In the genomic region with DNA sequence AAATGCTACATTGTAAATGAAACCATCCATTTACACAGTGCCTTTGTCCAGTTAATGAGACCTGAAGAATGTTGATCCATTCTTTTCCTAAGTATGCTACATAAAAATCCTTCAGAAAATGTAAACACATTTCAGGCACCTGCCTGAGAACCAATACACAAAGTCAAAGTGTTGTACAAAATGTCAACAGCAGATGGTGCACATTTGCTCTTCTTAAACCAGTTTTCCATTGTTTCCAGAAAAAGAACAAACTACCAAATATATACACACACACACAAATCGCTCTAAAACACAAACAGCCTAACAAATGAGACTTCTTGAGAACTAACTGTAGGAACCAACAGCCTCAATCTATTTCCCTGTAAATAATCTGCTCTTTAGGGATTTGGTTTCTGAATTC, we compare ENCODE assay signal across 8 cellular contexts.
DNase-seq lines count a peak whose midpoint lies in the region; ATAC-seq, FAIRE-seq and TF ChIP-seq lines count a peak whose summit lies in the region.
"Not testable (repeated sequence)": the region's sequence is repeated elsewhere in the genome, so short reads cannot be mapped to it uniquely, and the experiment has no call there.

No MANE protein-coding gene starts in this region.

- not testable (repeated sequence) for H3K4me3 ChIP-seq in astrocyte (ENCODE audit: insufficient read depth, low read depth, low read length); esophagus muscularis mucosa; neural progenitor cell; upper lobe of right lung

- H3F3A ChIP-seq in neural progenitor cell (ENCODE audit: low read depth) = not testable (repeated sequence)

- H3K79me2 ChIP-seq in astrocyte (ENCODE audit: insufficient read depth, low read length); neural progenitor cell (ENCODE audit: low read depth): not testable (repeated sequence)

- not testable (repeated sequence) for H3K4me2 ChIP-seq in astrocyte (ENCODE audit: low read length); neural progenitor cell

- H2AFZ ChIP-seq in astrocyte (ENCODE audit: low read depth, low read length); neural progenitor cell (replicated peaks): not testable (repeated sequence)

- FAIRE-seq in astrocyte (lab: Jason Lieb, UNC) = peak; percentile 47

- not testable (repeated sequence) for H3K36me3 Mint-ChIP-seq in astrocyte (ENCODE audit: low read depth, unreplicated experiment); neural progenitor cell

- not testable (repeated sequence) for H3K27ac Mint-ChIP-seq in astrocyte (ENCODE audit: unreplicated experiment); neural progenitor cell

- not testable (repeated sequence) for H3K36me3 ChIP-seq in astrocyte (ENCODE audit: insufficient read depth, low read length); esophagus muscularis mucosa; neural progenitor cell; upper lobe of right lung

- H3K9me3 Mint-ChIP-seq in astrocyte (ENCODE audit: unreplicated experiment); neural progenitor cell: not testable (repeated sequence)

- not testable (repeated sequence) for ATAC-seq in upper lobe of right lung

- WGBS in esophagus muscularis mucosa = 57% methylated on average over 1 of the region's 1 CpG

- not testable (repeated sequence) for H3K27me3 Mint-ChIP-seq in astrocyte (ENCODE audit: low read depth, unreplicated experiment); neural progenitor cell (ENCODE audit: insufficient read depth, low read depth)

- intact Hi-C loops in esophagus muscularis mucosa (cut with DNase I); upper lobe of right lung (cut with DNase I): not testable (repeated sequence)

- not testable (repeated sequence) for H3K27me3 ChIP-seq in astrocyte (ENCODE audit: insufficient read depth, low read length); esophagus muscularis mucosa; neural progenitor cell; upper lobe of right lung

- not testable (repeated sequence) for H3K27ac ChIP-seq in astrocyte (ENCODE audit: low read depth, low read length); esophagus muscularis mucosa (replicated peaks in 1 of 4); neural progenitor cell; upper lobe of right lung

- TF ChIP-seq EP300 in esophagus muscularis mucosa (IDR thresholded peaks at IDR 0.05) = not testable (repeated sequence)

- not testable (repeated sequence) for H3K4me1 Mint-ChIP-seq in astrocyte (ENCODE audit: low read depth, unreplicated experiment); neural progenitor cell

- DNase-seq in D341Med (ENCODE audit: low spot score) (peak; percentile 3), HPDE6-E6E7 (ENCODE audit: extremely low spot score) (peak; percentile 1), NCI-H748 treated with DMSO at 0.1 percent for 48 hours (lab: John Stamatoyannopoulos, UW) (peak; percentile 10), iris pigment epithelial cell (ENCODE audit: low read depth) (peak; percentile 46), neural progenitor cell (ENCODE audit: low spot score) (peak; percentile 5)
- DNase-seq in astrocyte (ENCODE audit: low read depth); esophagus muscularis mucosa (ENCODE audit: extremely low spot score); upper lobe of right lung: not testable (repeated sequence)

- not testable (repeated sequence) for H3K9me3 ChIP-seq in astrocyte (ENCODE audit: insufficient read depth, low read depth, low read length); esophagus muscularis mucosa; neural progenitor cell (ENCODE audit: low read depth); upper lobe of right lung

- not testable (repeated sequence) for H3K4me1 ChIP-seq in astrocyte (ENCODE audit: insufficient read depth, low read length); esophagus muscularis mucosa; neural progenitor cell; upper lobe of right lung

- not testable (repeated sequence) for H4K20me1 ChIP-seq in astrocyte (ENCODE audit: insufficient read depth, low read length); neural progenitor cell (ENCODE audit: low read depth)

- H3K9ac ChIP-seq in astrocyte (ENCODE audit: low read length) = peak overlapping the region; percentile 47
- not testable (repeated sequence) for H3K9ac ChIP-seq in neural progenitor cell

- TF ChIP-seq POLR2A in esophagus muscularis mucosa (IDR thresholded peaks at IDR 0.05; ENCODE audit: low read depth) = not testable (repeated sequence)

- TF ChIP-seq CTCF in astrocyte (IDR thresholded peaks at IDR 0.05; ENCODE audit: insufficient read depth, low read depth, low read length) (peak; percentile 26), esophagus muscularis mucosa (IDR thresholded peaks at IDR 0.05) (peak in 2 of 3 experiments; percentile 7 to 27), neural progenitor cell (IDR thresholded peaks at IDR 0.05) (peak; percentile 59), upper lobe of right lung (IDR thresholded peaks at IDR 0.05) (peak; percentile 46)

- not testable (repeated sequence) for H3K4me3 Mint-ChIP-seq in astrocyte (ENCODE audit: unreplicated experiment); neural progenitor cell
